In genomic region chr10:79266092-79266491, GRCh38 we compare ENCODE assay signal across 8 cellular contexts.
DNase-seq lines count a peak whose midpoint lies in the region; ATAC-seq and TF ChIP-seq lines count a peak whose summit lies in the region.

No MANE protein-coding gene starts in this region.

- ATAC-seq in GM19463 (IDR thresholded peaks at IDR 0.05; ENCODE audit: unreplicated experiment): peak; percentile 42
- peak; percentile 14 for ATAC-seq in HG03565 (IDR thresholded peaks at IDR 0.05; ENCODE audit: unreplicated experiment)

- TF ChIP-seq CTCF in C4-2B (conservative IDR thresholded peaks at IDR 0.05): no peak

- DNase-seq in dermis blood vessel endothelial cell (peak; percentile 43), anterior cingulate cortex (lab: John Stamatoyannopoulos, UW) (no peak), NCI-H1048 (lab: John Stamatoyannopoulos, UW) (no peak), amygdala (lab: John Stamatoyannopoulos, UW) (no peak)

- no peak overlapping the region for H3K4me3 ChIP-seq in skin epidermis

- peak overlapping the region; percentile 72; the same call in 1 of the 2 replicates for H3K27ac ChIP-seq in C4-2B
- H3K27ac ChIP-seq in skin epidermis: peak overlapping the region in 20 of 21 experiments; percentile 69 to 91 (median 81)
